ENCODE assay signal across 9 cellular contexts in the genomic region with DNA sequence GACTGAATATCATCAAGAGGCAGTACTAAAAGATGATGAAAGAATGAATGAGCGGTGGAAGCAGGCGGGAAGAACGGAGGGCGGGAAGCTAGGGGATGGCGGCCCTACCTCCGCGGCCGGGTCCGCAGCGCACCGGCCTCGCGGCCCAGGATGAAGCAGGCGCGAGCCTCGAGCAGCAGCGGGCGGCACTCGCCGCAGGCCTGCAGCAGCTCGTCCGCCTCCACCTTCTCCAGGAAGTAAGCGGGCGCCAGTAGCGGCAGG. TPM values are rescaled to one million over a fixed set of nuclear protein-coding genes. Genes with fewer than 3 reads are reported as not detected.
DNase-seq lines count a peak whose midpoint lies in the region; ATAC-seq, FAIRE-seq and TF ChIP-seq lines count a peak whose summit lies in the region.
"Had no signal": no experiment of that assay in that cellular context is flagged by ENCODE, and none has a peak within 500 bp of the region (broad histone marks: within the 10 kb centered on the region; RNA-seq: fewer than 3 reads in every experiment).

No MANE protein-coding gene starts in this region.

- no peaks in the 10 kb centered on the region for H3K27me3 ChIP-seq in Panc1 (ENCODE audit: control insufficient read depth, insufficient read depth, low read length)
- peaks cover 58% of the 10 kb centered on the region for H3K27me3 ChIP-seq in ectodermal cell (ENCODE audit: control insufficient read depth, insufficient read depth, low read length, poor library complexity, severe bottlenecking)
- no peaks in the 10 kb centered on the region for H3K27me3 ChIP-seq in pancreas
- H3K27me3 ChIP-seq in gastrocnemius medialis = peaks cover 40 to 49% (median 40%) of the 10 kb centered on the region in 3 donors
- H3K27me3 ChIP-seq in MG63 = peaks cover 5% of the 10 kb centered on the region; the same call in 1 of the 2 replicates

- CTCF ChIA-PET in Panc1 (lab: Charles Lee) = interaction anchor here (0.6 kb wide), 1 partner anchor 67 kb away, joined by 3 read pairs; no protein-coding TSS in a partner anchor

- intact Hi-C loops in Panc1 (cut with micrococcal nuclease; ENCODE audit: unreplicated experiment) = no loop called here
- intact Hi-C loops in pancreas (cut with DNase I) = no loop called here
- intact Hi-C loops in gastrocnemius medialis (cut with DNase I; ENCODE audit: low total_unique reads) = no loop called here

- in situ Hi-C loops in Panc1 (cut with HindIII; ENCODE audit: low pct_unique_long_range_greater_than_20kb, low sequenced_read_pairs) (no loop called here), gastrocnemius medialis (cut with MboI; ENCODE audit: low sequenced_read_pairs in 4 of 4) (no loop called here)

- H3K36me3 ChIP-seq in Panc1 (ENCODE audit: control insufficient read depth, insufficient read depth, low read length) = no peaks in the 10 kb centered on the region
- H3K36me3 ChIP-seq in ectodermal cell (ENCODE audit: control insufficient read depth, insufficient read depth, low read length) = no peaks in the 10 kb centered on the region
- H3K36me3 ChIP-seq in pancreas = no peaks in the 10 kb centered on the region
- H3K36me3 ChIP-seq in gastrocnemius medialis = no peaks in the 10 kb centered on the region
- no peaks in the 10 kb centered on the region for H3K36me3 ChIP-seq in MG63
- H3K36me3 ChIP-seq: HAP-1 had no signal

- H3K27ac ChIP-seq in C4-2B = peak overlapping the region; percentile 97
- peak overlapping the region; percentile 30; the same call in 1 of the 2 replicates for H3K27ac ChIP-seq in Panc1 (ENCODE audit: low read length)
- H3K27ac ChIP-seq in ectodermal cell (ENCODE audit: insufficient read depth, low read depth, low read length, poor library complexity, severe bottlenecking) = no peak overlapping the region
- no peak overlapping the region for H3K27ac ChIP-seq in pancreas
- no peak overlapping the region for H3K27ac ChIP-seq in gastrocnemius medialis

- no TSS peak for BruUV-seq in Panc1 (replicated peaks; lab: Mats Ljungman, UMichigan)

- TF ChIP-seq POLR2A in gastrocnemius medialis (IDR thresholded peaks at IDR 0.05) = no peak

- TF ChIP-seq CTCF in C4-2B (conservative IDR thresholded peaks at IDR 0.05) (no peak), Panc1 (IDR thresholded peaks at IDR 0.05) (no peak), pancreas (IDR thresholded peaks at IDR 0.05) (no peak), gastrocnemius medialis (IDR thresholded peaks at IDR 0.05 in 4 of 5, conservative IDR thresholded peaks at IDR 0.05 in 1 of 5) (no peak)

- H3K4me1 ChIP-seq in Panc1 (ENCODE audit: control insufficient read depth, insufficient read depth, low read length) (peaks cover 20% of the 10 kb centered on the region), ectodermal cell (ENCODE audit: control insufficient read depth, insufficient read depth, low read length) (peaks cover 10% of the 10 kb centered on the region), pancreas (peaks cover 3 to 7% (median 4%) of the 10 kb centered on the region in 3 donors), gastrocnemius medialis (peaks cover 5 to 7% of the 10 kb centered on the region in 2 donors)
- H3K4me1 ChIP-seq: HAP-1 had no signal

- H3K4me3 ChIP-seq in Panc1 (ENCODE audit: low read depth in 2 of 2, low read length in 2 of 2) (peak overlapping the region in 1 of 2 experiments; percentile 53; a peak in 3 of 4 replicates), ectodermal cell (ENCODE audit: insufficient read depth, low read depth, low read length) (peak overlapping the region; percentile 7), pancreas (peak overlapping the region in 3 of 4 donors; percentile 26 to 41 (median 37)), gastrocnemius medialis (peak overlapping the region in 2 of 4 donors; percentile 26 to 36), MG63 (no peak overlapping the region; the same call in 1 of the 2 replicates)
- H3K4me3 ChIP-seq: HAP-1 had no signal

- DNase-seq in Panc1 (ENCODE audit: low read depth, low spot score) (no peak), pancreas (no peak), gastrocnemius medialis (no peak), MG63 (no peak)

- WGBS in ectodermal cell, 2 experiments = 40% methylated on average over 25 of the region's 25 CpGs
- whole genome bisulfite sequencing in pancreas, 2 donors = 39 to 46% methylated on average over 25 of the region's 25 CpGs

- POLR2A ChIA-PET in Panc1 (lab: Charles Lee) = no interaction called here

- no peak for FAIRE-seq in pancreas (lab: Jason Lieb, UNC)

- ATAC-seq in Panc1 = no peak
- ATAC-seq in pancreas = no peak
- ATAC-seq in GM21717 (IDR thresholded peaks at IDR 0.05; ENCODE audit: unreplicated experiment) = no peak
- ATAC-seq in gastrocnemius medialis = no peak
- ATAC-seq in HG02870 (IDR thresholded peaks at IDR 0.05; ENCODE audit: unreplicated experiment) = no peak

- no peaks in the 10 kb centered on the region for H3K9me3 ChIP-seq in Panc1 (ENCODE audit: control insufficient read depth, insufficient read depth, low read depth, low read length)
- H3K9me3 ChIP-seq in ectodermal cell (ENCODE audit: control insufficient read depth, low read length) = no peaks in the 10 kb centered on the region
- no peaks in the 10 kb centered on the region for H3K9me3 ChIP-seq in pancreas
- no peaks in the 10 kb centered on the region for H3K9me3 ChIP-seq in gastrocnemius medialis
- H3K9me3 ChIP-seq in MG63 = no peaks in the 10 kb centered on the region
- H3K9me3 ChIP-seq: HAP-1 had no signal

RNA-seq across cellular contexts. Expression of a gene that starts 3.4 kb away (rescaled TPM):
- total RNA-seq in Panc1 (2021; ENCODE audit: unreplicated experiment) = 10.9 TPM
- 18.9 TPM for polyA plus RNA-seq in Panc1 (2012; ENCODE audit: insufficient read length)
- polyA plus RNA-seq in ectodermal cell (2013, experiment 1 of 4) = 1.8 TPM
- 2.0 TPM for polyA plus RNA-seq in ectodermal cell (2013, experiment 2 of 4)
- 2.9 TPM for polyA plus RNA-seq in ectodermal cell (2013, experiment 3 of 4)
- polyA plus RNA-seq in ectodermal cell (2013, experiment 4 of 4) = 3.6 TPM
- 1 to 10 TPM in 5 of 6 donors, under 1 TPM in 1; 0.97 to 3.1 (median 1.7) TPM for total RNA-seq in pancreas
- polyA plus RNA-seq in pancreas = 1 to 10 TPM; 1.7 to 2.5 TPM
- total RNA-seq in gastrocnemius medialis = 1 to 10 TPM in 2 of 4 donors, under 1 TPM in 1, not detected in 1; 0.53 to 1.8 (median 1.0) TPM
- 0.12 and 3.9 TPM in 2 replicates for total RNA-seq in MG63 (2014; rRNA removed; shearing (Covaris generic); ENCODE audit: low replicate concordance)

RNA-seq across cellular contexts. Expression of a gene that starts 30.3 kb away (rescaled TPM):
- total RNA-seq in Panc1 (2021; ENCODE audit: unreplicated experiment) = 2,945 TPM
- 2,908 TPM for polyA plus RNA-seq in Panc1 (2012; ENCODE audit: insufficient read length)
- 3,603 TPM for polyA plus RNA-seq in ectodermal cell (2013, experiment 1 of 4)
- 3,682 TPM for polyA plus RNA-seq in ectodermal cell (2013, experiment 2 of 4)
- 3,548 TPM for polyA plus RNA-seq in ectodermal cell (2013, experiment 3 of 4)
- 4,018 TPM for polyA plus RNA-seq in ectodermal cell (2013, experiment 4 of 4)
- 1,000 to 10,000 TPM in 5 of 6 donors, 100 to 1,000 TPM in 1; 824 to 1,938 (median 1,523) TPM for total RNA-seq in pancreas
- 1,000 to 10,000 TPM; 1,208 to 1,382 TPM for polyA plus RNA-seq in pancreas
- 100 to 1,000 TPM; 572 to 979 (median 746) TPM for total RNA-seq in gastrocnemius medialis
- 2,205 and 3,444 TPM in 2 replicates for total RNA-seq in MG63 (2014; rRNA removed; shearing (Covaris generic); ENCODE audit: low replicate concordance)

Comparison
In these comparisons a context has a peak if more than half of its experiments do, and no peak if none do; other contexts are left out.
1. H3K27ac ChIP-seq: peak in C4-2B (single experiment) and Panc1 (single experiment); none in ectodermal cell (single experiment), pancreas (0 of 4) and gastrocnemius medialis (0 of 4).